16 cellular contexts compared by ENCODE assay signal in genomic region chr3:145780301-145780700, GRCh38.
DNase-seq lines count a peak whose midpoint lies in the region; ATAC-seq and TF ChIP-seq lines count a peak whose summit lies in the region.
"Had no signal": no experiment of that assay in that cellular context is flagged by ENCODE, and none has a peak within 500 bp of the region (broad histone marks: within the 10 kb centered on the region; RNA-seq: fewer than 3 reads in every experiment).

No MANE protein-coding gene starts in this region.

- H3K79me2 ChIP-seq in neural progenitor cell (ENCODE audit: low read depth) = no peaks in the 10 kb centered on the region

- no peaks in the 10 kb centered on the region for H3K4me1 Mint-ChIP-seq in neural progenitor cell
- H3K4me1 Mint-ChIP-seq: CD4-positive, alpha-beta memory T cell had no signal

- H3K4me3 Mint-ChIP-seq in neural progenitor cell = no peak overlapping the region
- H3K4me3 Mint-ChIP-seq: CD4-positive, alpha-beta memory T cell; HFFc6 had no signal

- no peaks in the 10 kb centered on the region for H3K27me3 Mint-ChIP-seq in neural progenitor cell (ENCODE audit: insufficient read depth, low read depth)
- H3K27me3 Mint-ChIP-seq: CD4-positive, alpha-beta memory T cell had no signal

- no peaks in the 10 kb centered on the region for H4K20me1 ChIP-seq in neural progenitor cell (ENCODE audit: low read depth)

- DNase-seq in LHCN-M2 (ENCODE audit: low read depth) (peak; percentile 10), amniotic epithelial cell (ENCODE audit: low read depth) (peak; percentile 59), iris pigment epithelial cell (ENCODE audit: low read depth) (peak; percentile 21), neural progenitor cell (ENCODE audit: low spot score) (no peak)
- DNase-seq: C1 segment of cervical spinal cord; Calu3; CD4-positive, alpha-beta memory T cell; COR-L47; DMS53; DMS79 treated with DMSO at 0.1 percent for 48 hours; GF-D8; GOT3; HFFc6 had no signal

- H3K36me3 Mint-ChIP-seq in neural progenitor cell = no peaks in the 10 kb centered on the region
- H3K36me3 Mint-ChIP-seq: CD4-positive, alpha-beta memory T cell had no signal

- TF ChIP-seq CTCF in neural progenitor cell (IDR thresholded peaks at IDR 0.05) = no peak

- no peaks in the 10 kb centered on the region for H3K9me3 ChIP-seq in neural progenitor cell (ENCODE audit: low read depth)
- H3K9me3 ChIP-seq: HAP-1 had no signal

- H3K27ac Mint-ChIP-seq in neural progenitor cell = no peak overlapping the region
- H3K27ac Mint-ChIP-seq: CD4-positive, alpha-beta memory T cell; HFFc6 had no signal

- H2AFZ ChIP-seq in neural progenitor cell (replicated peaks) = no peak overlapping the region

- H3K9ac ChIP-seq in neural progenitor cell = no peak overlapping the region

- H3K36me3 ChIP-seq in neural progenitor cell = no peaks in the 10 kb centered on the region
- H3K36me3 ChIP-seq: HAP-1 had no signal

- ATAC-seq in GM21737 (IDR thresholded peaks at IDR 0.05; ENCODE audit: unreplicated experiment) (no peak), GM18870 (IDR thresholded peaks at IDR 0.05; ENCODE audit: unreplicated experiment) (no peak)

- H3K4me3 ChIP-seq in neural progenitor cell = no peak overlapping the region
- H3K4me3 ChIP-seq: HAP-1 had no signal

- H3K4me2 ChIP-seq in neural progenitor cell = no peak overlapping the region

- no peaks in the 10 kb centered on the region for H3K4me1 ChIP-seq in neural progenitor cell
- H3K4me1 ChIP-seq: HAP-1 had no signal

- no peaks in the 10 kb centered on the region for H3F3A ChIP-seq in neural progenitor cell (ENCODE audit: low read depth)

- no peak overlapping the region for H3K27ac ChIP-seq in neural progenitor cell

- H3K9me3 Mint-ChIP-seq in neural progenitor cell = no peaks in the 10 kb centered on the region
- H3K9me3 Mint-ChIP-seq: HFFc6 had no signal

- no peaks in the 10 kb centered on the region for H3K27me3 ChIP-seq in neural progenitor cell
